Comparison of ENCODE assay signal across 21 cellular contexts in the genomic region with DNA sequence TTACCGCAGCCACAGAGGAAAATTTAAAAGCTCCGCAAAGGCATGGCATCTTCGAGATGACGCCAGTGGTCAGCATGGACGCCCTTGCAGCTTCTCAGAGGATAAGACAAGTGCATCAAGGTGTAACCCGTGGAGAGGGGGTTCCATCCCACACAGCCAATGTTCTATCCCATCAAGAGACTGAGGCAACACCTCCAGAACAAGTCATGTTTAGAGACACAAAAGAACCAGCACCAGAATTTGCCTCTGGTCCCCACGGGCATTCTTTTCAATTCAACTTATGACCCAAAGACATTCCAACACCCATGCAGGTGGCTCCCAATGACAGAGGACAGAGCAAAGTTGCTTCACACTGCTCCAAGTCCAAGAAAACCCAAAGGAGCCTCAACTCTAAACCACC. TPM values are rescaled to one million over a fixed set of nuclear protein-coding genes. Genes with fewer than 3 reads are reported as not detected.
DNase-seq lines count a peak whose midpoint lies in the region; ATAC-seq and TF ChIP-seq lines count a peak whose summit lies in the region.
"Had no signal": no experiment of that assay in that cellular context is flagged by ENCODE, and none has a peak within 500 bp of the region (broad histone marks: within the 10 kb centered on the region; RNA-seq: fewer than 3 reads in every experiment).

No MANE protein-coding gene starts in this region.

- H3K27me3 Mint-ChIP-seq in endodermal cell (ENCODE audit: insufficient read depth): no peaks in the 10 kb centered on the region
- peaks cover 7% of the 10 kb centered on the region for H3K27me3 Mint-ChIP-seq in activated T-cell treated with anti-CD3 and anti-CD28 coated beads, Interleukin-2, amount 50 U/mL, for 24 hours

- peaks cover 52% of the 10 kb centered on the region for H3K9me3 Mint-ChIP-seq in endodermal cell
- peaks cover 36% of the 10 kb centered on the region for H3K9me3 Mint-ChIP-seq in activated T-cell treated with anti-CD3 and anti-CD28 coated beads, Interleukin-2, amount 50 U/mL, for 24 hours

- no peaks in the 10 kb centered on the region for H3K27me3 ChIP-seq in adipocyte (replicated peaks; ENCODE audit: control insufficient read depth, insufficient read depth, low read length)
- H3K27me3 ChIP-seq in endodermal cell (ENCODE audit: control insufficient read depth, insufficient read depth, low read length, poor library complexity, severe bottlenecking): no peaks in the 10 kb centered on the region
- no peaks in the 10 kb centered on the region for H3K27me3 ChIP-seq in stomach smooth muscle (ENCODE audit: control insufficient read depth in 1 of 2, insufficient read depth in 2 of 2, low read length in 2 of 2)
- H3K27me3 ChIP-seq: BLaER1 treated with 17β-estradiol and CSF1 and Interleukin-3, amounts not matched to agents 10 nM and 100 nM had no signal

- H3K27ac Mint-ChIP-seq in endodermal cell: no peak overlapping the region
- H3K27ac Mint-ChIP-seq in activated T-cell treated with anti-CD3 and anti-CD28 coated beads, Interleukin-2, amount 50 U/mL, for 24 hours: no peak overlapping the region
- H3K27ac Mint-ChIP-seq: B cell; CD4-positive, alpha-beta T cell; CD8-positive, alpha-beta T cell had no signal

- H3K4me3 Mint-ChIP-seq in endodermal cell: no peak overlapping the region
- H3K4me3 Mint-ChIP-seq in activated T-cell treated with anti-CD3 and anti-CD28 coated beads, Interleukin-2, amount 50 U/mL, for 24 hours: no peak overlapping the region
- H3K4me3 Mint-ChIP-seq: B cell; CD4-positive, alpha-beta T cell; CD8-positive, alpha-beta T cell had no signal

- no peak overlapping the region for H3K9ac ChIP-seq in adipocyte (ENCODE audit: low read length)
- no peak overlapping the region for H3K9ac ChIP-seq in endodermal cell (ENCODE audit: extremely low read depth, low read length, poor library complexity, severe bottlenecking)
- H3K9ac ChIP-seq in stomach smooth muscle (ENCODE audit: low read length in 2 of 2): no peak overlapping the region
- H3K9ac ChIP-seq: BLaER1 treated with 17β-estradiol and CSF1 and Interleukin-3, amounts not matched to agents 10 nM and 100 nM had no signal

- TF ChIP-seq CTCF in endodermal cell (conservative IDR thresholded peaks at IDR 0.05): no peak

- H3K27ac ChIP-seq in endodermal cell (ENCODE audit: low read depth, low read length): no peak overlapping the region
- peak overlapping the region; percentile 37 for H3K27ac ChIP-seq in stomach smooth muscle (ENCODE audit: low read length)
- H3K27ac ChIP-seq: 22Rv1; A549; BLaER1 treated with 17β-estradiol and CSF1 and Interleukin-3, amounts not matched to agents 10 nM and 100 nM; C4-2B had no signal

- DNase-seq in adipocyte (ENCODE audit: low read depth) (no peak), endodermal cell (peak; percentile 35), mesenteric fat pad (ENCODE audit: low spot score) (peak; percentile 45), SW 1271 (lab: John Stamatoyannopoulos, UW) (no peak), pons (ENCODE audit: low spot score) (no peak)
- no peak for DNase-seq in activated T-cell treated with anti-CD3 and anti-CD28 coated beads, Interleukin-2, amount 50 U/mL, for 24 hours
- DNase-seq: AML-193; Caco-2; Calu3; CD4-positive, alpha-beta T cell; CD8-positive, alpha-beta T cell; DMS79 treated with DMSO at 0.1 percent for 48 hours; GF-D8 had no signal

- peaks cover 24% of the 10 kb centered on the region for H3K4me1 Mint-ChIP-seq in endodermal cell
- no peaks in the 10 kb centered on the region for H3K4me1 Mint-ChIP-seq in activated T-cell treated with anti-CD3 and anti-CD28 coated beads, Interleukin-2, amount 50 U/mL, for 24 hours (ENCODE audit: low read depth)
- H3K4me1 Mint-ChIP-seq: B cell had no signal

- H3K4me3 ChIP-seq in adipocyte (ENCODE audit: low read length): peak overlapping the region; percentile 8
- peak overlapping the region; percentile 54 for H3K4me3 ChIP-seq in endodermal cell (ENCODE audit: low read length)
- H3K4me3 ChIP-seq in stomach smooth muscle (ENCODE audit: low read length in 2 of 2): no peak overlapping the region
- H3K4me3 ChIP-seq: A549 had no signal

- H3K36me3 Mint-ChIP-seq in endodermal cell (ENCODE audit: low read depth): peaks cover 77% of the 10 kb centered on the region
- no peaks in the 10 kb centered on the region for H3K36me3 Mint-ChIP-seq in activated T-cell treated with anti-CD3 and anti-CD28 coated beads, Interleukin-2, amount 50 U/mL, for 24 hours (ENCODE audit: low read depth)

- WGBS in endodermal cell (ENCODE audit: insufficient coverage in 1 of 2, insufficient read length in 1 of 2), 2 experiments: 94 to 97% methylated on average over 7 of the region's 7 CpGs

- H3K9me3 ChIP-seq in adipocyte (ENCODE audit: control insufficient read depth, low read length) (peaks cover 37% of the 10 kb centered on the region), endodermal cell (ENCODE audit: control insufficient read depth, low read length) (peaks cover 59% of the 10 kb centered on the region), stomach smooth muscle (ENCODE audit: control insufficient read depth in 2 of 2, low read length in 2 of 2) (peaks cover 9 to 18% of the 10 kb centered on the region in 2 donors)

- H3K36me3 ChIP-seq in adipocyte (ENCODE audit: control insufficient read depth, insufficient read depth, low read length, severe bottlenecking) (no peaks in the 10 kb centered on the region), endodermal cell (ENCODE audit: control insufficient read depth, insufficient read depth, low read length) (peaks cover 67% of the 10 kb centered on the region), stomach smooth muscle (ENCODE audit: control insufficient read depth in 2 of 2, insufficient read depth in 2 of 2, low read length in 2 of 2) (peaks cover 0 to 2% of the 10 kb centered on the region in 2 donors)

- no peak for ATAC-seq in HG02623 (IDR thresholded peaks at IDR 0.05; ENCODE audit: unreplicated experiment)
- ATAC-seq: A549; CD8-positive, alpha-beta T cell had no signal

- no peaks in the 10 kb centered on the region for H3K4me1 ChIP-seq in adipocyte (ENCODE audit: control insufficient read depth, insufficient read depth, low read length)
- no peaks in the 10 kb centered on the region for H3K4me1 ChIP-seq in endodermal cell (ENCODE audit: control insufficient read depth, insufficient read depth, low read length)
- H3K4me1 ChIP-seq in stomach smooth muscle (ENCODE audit: control insufficient read depth, insufficient read depth, low read length): peaks cover 10% of the 10 kb centered on the region
- H3K4me1 ChIP-seq: A549; BLaER1 treated with 17β-estradiol and CSF1 and Interleukin-3, amounts not matched to agents 10 nM and 100 nM; Caco-2 had no signal

RNA-seq across cellular contexts. Expression of a gene that starts 20.7 kb away (rescaled TPM):
- total RNA-seq in endodermal cell (100 to 1,000 TPM; 104 to 160 TPM), mesenteric fat pad (9.5 TPM)
- polyA plus RNA-seq in endodermal cell (2013, experiment 1 of 2): 39.8 TPM
- 40.9 TPM for polyA plus RNA-seq in endodermal cell (2013, experiment 2 of 2)
- total RNA-seq: A172; Calu3; CD4-positive, alpha-beta T cell had no signal

Comparison
In these comparisons a context has a peak if more than half of its experiments do, and no peak if none do; other contexts are left out.
1. DNase-seq: peak in endodermal cell (single experiment) and mesenteric fat pad (single experiment); none in adipocyte (single experiment), activated T-cell treated with anti-CD3 and anti-CD28 coated beads, Interleukin-2, amount 50 U/mL, for 24 hours (single experiment), SW 1271 (0 of 2) and pons (single experiment).
2. H3K4me3 ChIP-seq: peak in adipocyte (single experiment) and endodermal cell (single experiment); none in stomach smooth muscle (0 of 2).